11 cellular contexts compared by ENCODE assay signal in genomic region chr1:8113257-8114220, GRCh38.
DNase-seq lines count a peak whose midpoint lies in the region; ATAC-seq and TF ChIP-seq lines count a peak whose summit lies in the region.
"Had no signal": no experiment of that assay in that cellular context is flagged by ENCODE, and none has a peak within 500 bp of the region (broad histone marks: within the 10 kb centered on the region; RNA-seq: fewer than 3 reads in every experiment).

No MANE protein-coding gene starts in this region.

- POLR2A ChIA-PET in CD8-positive, alpha-beta T cell (lab: Charles Lee) = interaction anchor here (0.6 to 1.0 kb wide), 2 partner anchors 21 to 40 kb away, joined by 3 to 6 read pairs; no protein-coding TSS in a partner anchor

- no peak overlapping the region for H3K4me3 ChIP-seq in CD8-positive, alpha-beta T cell (ENCODE audit: low read depth, low read length)
- H3K4me3 ChIP-seq in esophagus muscularis mucosa = no peak overlapping the region
- H3K4me3 ChIP-seq in neural progenitor cell = no peak overlapping the region

- H2AFZ ChIP-seq in neural progenitor cell (replicated peaks) = peak overlapping the region; percentile 78

- H3K79me2 ChIP-seq in neural progenitor cell (ENCODE audit: low read depth) = no peaks in the 10 kb centered on the region

- intact Hi-C loops in CD8-positive, alpha-beta T cell (cut with DNase I, micrococcal nuclease) = no loop called here
- intact Hi-C loops in esophagus muscularis mucosa (cut with DNase I) = loop anchor here (10.0 kb wide), 1 partner anchor 201 kb away; the partner anchor contains the start of gene SLC45A1

- no peak for TF ChIP-seq EP300 in esophagus muscularis mucosa (IDR thresholded peaks at IDR 0.05)

- H3K27ac Mint-ChIP-seq in CD8-positive, alpha-beta T cell = peak overlapping the region; percentile 76
- H3K27ac Mint-ChIP-seq in neural progenitor cell = peak overlapping the region; percentile 82
- H3K27ac Mint-ChIP-seq in stimulated activated naive CD8-positive, alpha-beta T cell treated with anti-CD3 and anti-CD28 coated beads, Interleukin-15, amount 100 ng/mL, for 72 hours = peak overlapping the region in 1 of 2 donors; percentile 31

- no peak for ATAC-seq in CD8-positive, alpha-beta T cell
- ATAC-seq in HG03342 (IDR thresholded peaks at IDR 0.05; ENCODE audit: unreplicated experiment) = no peak
- no peak for ATAC-seq in HG02759 (IDR thresholded peaks at IDR 0.05; ENCODE audit: unreplicated experiment)
- no peak for ATAC-seq in stimulated activated naive CD8-positive, alpha-beta T cell treated with anti-CD3 and anti-CD28 coated beads, Interleukin-15, amount 100 ng/mL, for 72 hours

- peaks cover 4% of the 10 kb centered on the region for H3K9me3 Mint-ChIP-seq in CD8-positive, alpha-beta T cell
- H3K9me3 Mint-ChIP-seq in neural progenitor cell = peaks cover 13% of the 10 kb centered on the region
- no peaks in the 10 kb centered on the region for H3K9me3 Mint-ChIP-seq in stimulated activated naive CD8-positive, alpha-beta T cell treated with anti-CD3 and anti-CD28 coated beads, Interleukin-15, amount 100 ng/mL, for 72 hours

- no peaks in the 10 kb centered on the region for H3K9me3 ChIP-seq in CD8-positive, alpha-beta T cell (ENCODE audit: low read length)
- no peaks in the 10 kb centered on the region for H3K9me3 ChIP-seq in esophagus muscularis mucosa
- no peaks in the 10 kb centered on the region for H3K9me3 ChIP-seq in neural progenitor cell (ENCODE audit: low read depth)

- H3K27me3 Mint-ChIP-seq in CD8-positive, alpha-beta T cell (ENCODE audit: low read depth) = no peaks in the 10 kb centered on the region
- H3K27me3 Mint-ChIP-seq in neural progenitor cell (ENCODE audit: insufficient read depth, low read depth) = no peaks in the 10 kb centered on the region
- H3K27me3 Mint-ChIP-seq in stimulated activated naive CD8-positive, alpha-beta T cell treated with anti-CD3 and anti-CD28 coated beads, Interleukin-15, amount 100 ng/mL, for 72 hours = no peaks in the 10 kb centered on the region

- H3K9ac ChIP-seq in neural progenitor cell = no peak overlapping the region

- no peaks in the 10 kb centered on the region for H3F3A ChIP-seq in neural progenitor cell (ENCODE audit: low read depth)

- no peaks in the 10 kb centered on the region for H3K27me3 ChIP-seq in CD8-positive, alpha-beta T cell (ENCODE audit: insufficient read depth, low read length)
- no peaks in the 10 kb centered on the region for H3K27me3 ChIP-seq in esophagus muscularis mucosa
- no peaks in the 10 kb centered on the region for H3K27me3 ChIP-seq in neural progenitor cell

- peak overlapping the region; percentile 16 for H3K4me3 Mint-ChIP-seq in CD8-positive, alpha-beta T cell
- no peak overlapping the region for H3K4me3 Mint-ChIP-seq in neural progenitor cell
- H3K4me3 Mint-ChIP-seq in stimulated activated naive CD8-positive, alpha-beta T cell treated with anti-CD3 and anti-CD28 coated beads, Interleukin-15, amount 100 ng/mL, for 72 hours = no peak overlapping the region

- 77% methylated on average over 17 of the region's 17 CpGs for WGBS in esophagus muscularis mucosa

- CTCF ChIA-PET in CD8-positive, alpha-beta T cell (lab: Charles Lee) = interaction anchor here (1.0 kb wide), 1 partner anchor 99 kb away, joined by 3 read pairs; no protein-coding TSS in a partner anchor

- no peak for DNase-seq in CD8-positive, alpha-beta T cell
- DNase-seq in RPMI7951 (ENCODE audit: low read depth) (peak; percentile 23), esophagus muscularis mucosa (ENCODE audit: extremely low spot score) (no peak), neural progenitor cell (ENCODE audit: low spot score) (no peak)
- no peak for DNase-seq in stimulated activated naive CD8-positive, alpha-beta T cell treated with anti-CD3 and anti-CD28 coated beads, Interleukin-15, amount 100 ng/mL, for 72 hours
- no peak for DNase-seq in stimulated activated CD4-positive, alpha-beta T cell treated with anti-CD3 and anti-CD28 coated beads, Interleukin-2, amount 100 ng/mL, for 48 hours
- DNase-seq: NCI-H226, Right ventricle myocardium superior had no signal

- H3K4me1 Mint-ChIP-seq in CD8-positive, alpha-beta T cell (ENCODE audit: low read depth) = peaks cover 16% of the 10 kb centered on the region
- H3K4me1 Mint-ChIP-seq in neural progenitor cell = peaks cover 35% of the 10 kb centered on the region
- H3K4me1 Mint-ChIP-seq in stimulated activated naive CD8-positive, alpha-beta T cell treated with anti-CD3 and anti-CD28 coated beads, Interleukin-15, amount 100 ng/mL, for 72 hours = peaks cover 7% of the 10 kb centered on the region

- H4K20me1 ChIP-seq in neural progenitor cell (ENCODE audit: low read depth) = no peaks in the 10 kb centered on the region

- H3K4me2 ChIP-seq in neural progenitor cell = no peak overlapping the region

- no peak for TF ChIP-seq CTCF in CD8-positive, alpha-beta T cell (IDR thresholded peaks at IDR 0.05)
- TF ChIP-seq CTCF in esophagus muscularis mucosa (IDR thresholded peaks at IDR 0.05) = no peak
- no peak for TF ChIP-seq CTCF in neural progenitor cell (IDR thresholded peaks at IDR 0.05)

- no peaks in the 10 kb centered on the region for H3K36me3 ChIP-seq in CD8-positive, alpha-beta T cell (ENCODE audit: insufficient read depth, low read length)
- no peaks in the 10 kb centered on the region for H3K36me3 ChIP-seq in esophagus muscularis mucosa
- H3K36me3 ChIP-seq in neural progenitor cell = no peaks in the 10 kb centered on the region

- H3K27ac ChIP-seq in CD8-positive, alpha-beta T cell (ENCODE audit: low read depth, low read length) = peak overlapping the region; percentile 6
- peak overlapping the region; percentile 8 to 37 (median 29) for H3K27ac ChIP-seq in esophagus muscularis mucosa (replicated peaks in 1 of 4)
- no peak overlapping the region for H3K27ac ChIP-seq in neural progenitor cell
- H3K27ac ChIP-seq: epithelial cell of prostate had no signal

- H3K4me1 ChIP-seq in CD8-positive, alpha-beta T cell (ENCODE audit: insufficient read depth, low read length) = no peaks in the 10 kb centered on the region
- H3K4me1 ChIP-seq in esophagus muscularis mucosa = peaks cover 31 to 49% (median 45%) of the 10 kb centered on the region in 4 donors
- H3K4me1 ChIP-seq in neural progenitor cell = peaks cover 15% of the 10 kb centered on the region

- no peak for TF ChIP-seq POLR2A in esophagus muscularis mucosa (IDR thresholded peaks at IDR 0.05; ENCODE audit: low read depth)

- no peaks in the 10 kb centered on the region for H3K36me3 Mint-ChIP-seq in CD8-positive, alpha-beta T cell
- peaks cover 2% of the 10 kb centered on the region for H3K36me3 Mint-ChIP-seq in neural progenitor cell
